8 cellular contexts compared by ENCODE assay signal in the genomic region with DNA sequence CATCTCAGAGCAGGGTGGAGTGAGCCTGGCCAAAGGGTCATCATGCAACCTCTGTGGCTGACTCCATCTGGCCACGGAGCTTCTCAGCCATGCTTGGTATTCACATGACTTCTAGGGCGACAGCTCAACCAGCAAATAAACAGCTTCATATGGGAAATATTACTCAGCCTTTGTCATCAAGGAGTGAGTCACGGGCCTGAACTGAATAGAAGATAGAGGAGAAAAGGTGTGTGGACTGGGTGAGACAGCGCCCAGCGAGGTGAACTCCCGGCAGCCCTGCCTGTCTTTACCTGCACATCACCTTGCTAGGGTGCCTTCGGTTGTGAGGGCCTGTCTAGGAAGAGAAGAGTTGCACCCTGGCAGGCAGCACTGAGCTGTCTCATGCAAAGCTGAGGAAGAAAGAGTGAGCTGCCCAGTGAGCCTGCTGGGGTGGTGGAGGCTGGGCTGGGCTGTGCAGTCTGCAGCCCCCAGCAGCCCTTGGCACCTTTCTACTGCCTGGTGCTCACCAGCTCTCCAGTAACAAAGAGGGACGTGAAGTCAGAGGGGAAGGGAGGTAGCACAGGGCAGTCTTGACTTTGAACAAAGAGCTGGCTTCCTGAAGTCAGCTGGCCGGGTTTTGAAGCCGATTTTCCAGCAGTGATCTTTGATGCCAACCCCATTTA.
DNase-seq lines count a peak whose midpoint lies in the region; ATAC-seq and TF ChIP-seq lines count a peak whose summit lies in the region.

No MANE protein-coding gene starts in this region.

- H3K4me3 Mint-ChIP-seq in effector memory CD8-positive, alpha-beta T cell: no peak overlapping the region

- H3K4me1 ChIP-seq in colonic mucosa: peaks cover 13% of the 10 kb centered on the region

- no peak for TF ChIP-seq CTCF in colonic mucosa (IDR thresholded peaks at IDR 0.05)

- no peaks in the 10 kb centered on the region for H3K27me3 ChIP-seq in colonic mucosa

- TF ChIP-seq RAD21 in Ishikawa (IDR thresholded peaks at IDR 0.05; ENCODE audit: low read depth): no peak

- DNase-seq in colonic mucosa (no peak), posterior vena cava (ENCODE audit: low spot score) (peak; percentile 91), NCI-H2029 (lab: John Stamatoyannopoulos, UW) (no peak), activated gamma-delta T cell treated with Interleukin-2 at 50 U/mL for 16 hours (no peak)
- DNase-seq in effector memory CD8-positive, alpha-beta T cell: no peak

- H3K4me1 Mint-ChIP-seq in effector memory CD8-positive, alpha-beta T cell (ENCODE audit: low read depth in 2 of 2): peaks cover 0 to 10% of the 10 kb centered on the region in 2 donors

- intact Hi-C loops in colonic mucosa (cut with DNase I) (loop anchor here (10.0 kb wide), 1 partner anchor 108 kb away; no protein-coding TSS in a partner anchor), posterior vena cava (cut with DNase I) (loop anchor here in 1 of 2 donors (2.0 kb wide), 1 partner anchor 112 kb away; no protein-coding TSS in a partner anchor)

- ATAC-seq in GM18870 (IDR thresholded peaks at IDR 0.05; ENCODE audit: unreplicated experiment) (peak; percentile 48), GM21390 (IDR thresholded peaks at IDR 0.05; ENCODE audit: unreplicated experiment) (no peak)
- ATAC-seq in effector memory CD8-positive, alpha-beta T cell (replicated peaks): no peak

- H3K27me3 Mint-ChIP-seq in effector memory CD8-positive, alpha-beta T cell: peaks cover 22 to 43% of the 10 kb centered on the region in 2 donors

- peaks cover 0 to 2% of the 10 kb centered on the region in 2 donors for H3K9me3 Mint-ChIP-seq in effector memory CD8-positive, alpha-beta T cell

- H3K27ac Mint-ChIP-seq in effector memory CD8-positive, alpha-beta T cell: peak overlapping the region in 1 of 2 donors; percentile 61

- peak; percentile 79 for TF ChIP-seq EP300 in Ishikawa (IDR thresholded peaks at IDR 0.05; ENCODE audit: borderline replicate concordance)

- H3K9me3 ChIP-seq in colonic mucosa: no peaks in the 10 kb centered on the region

- H3K9ac ChIP-seq in colonic mucosa (ENCODE audit: low read depth in 2 of 2, low read length in 2 of 2): no peak overlapping the region

- peak overlapping the region; percentile 53 for H3K27ac ChIP-seq in colonic mucosa

- peaks cover 3% of the 10 kb centered on the region for H3K36me3 Mint-ChIP-seq in effector memory CD8-positive, alpha-beta T cell (ENCODE audit: insufficient read depth)

- no peak overlapping the region for H3K4me3 ChIP-seq in colonic mucosa

- H3K36me3 ChIP-seq in colonic mucosa: no peaks in the 10 kb centered on the region

TF ChIP-seq in Ishikawa, 13 proteins besides CTCF, POLR2A, EP300 and RAD21:
- TF ChIP-seq TEAD4 (IDR thresholded peaks at IDR 0.05): peak; percentile 76
- TF ChIP-seq REST (IDR thresholded peaks at IDR 0.05; ENCODE audit: low read depth): no peak
- TF ChIP-seq MAX (IDR thresholded peaks at IDR 0.05): peak; percentile 80
- TF ChIP-seq, protein P1, sequence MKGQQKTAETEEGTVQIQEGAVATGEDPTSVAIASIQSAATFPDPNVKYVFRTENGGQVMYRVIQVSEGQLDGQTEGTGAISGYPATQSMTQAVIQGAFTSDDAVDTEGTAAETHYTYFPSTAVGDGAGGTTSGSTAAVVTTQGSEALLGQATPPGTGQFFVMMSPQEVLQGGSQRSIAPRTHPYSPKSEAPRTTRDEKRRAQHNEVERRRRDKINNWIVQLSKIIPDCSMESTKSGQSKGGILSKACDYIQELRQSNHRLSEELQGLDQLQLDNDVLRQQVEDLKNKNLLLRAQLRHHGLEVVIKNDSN (IDR thresholded peaks at IDR 0.05): peak; percentile 45; the same call in 1 of the 2 replicates
- peak; percentile 29; the same call in 1 of the 2 replicates for TF ChIP-seq FOXM1 (IDR thresholded peaks at IDR 0.05; ENCODE audit: borderline replicate concordance, low read depth)
- peak; percentile 72 for TF ChIP-seq TCF12 (IDR thresholded peaks at IDR 0.05; ENCODE audit: low read depth)
- no peak for TF ChIP-seq ZBTB7A (IDR thresholded peaks at IDR 0.05; ENCODE audit: low read depth)
- TF ChIP-seq NFIC (IDR thresholded peaks at IDR 0.05): 0 out of 2 replicates have a peak, but pooled peaks have one; percentile 23
- no peak for TF ChIP-seq TAF1 (IDR thresholded peaks at IDR 0.05; ENCODE audit: low read depth)
TF ChIP-seq in Ishikawa: peak in this region for 6.
